ENCODE assay signal across 18 cellular contexts in the genomic region with DNA sequence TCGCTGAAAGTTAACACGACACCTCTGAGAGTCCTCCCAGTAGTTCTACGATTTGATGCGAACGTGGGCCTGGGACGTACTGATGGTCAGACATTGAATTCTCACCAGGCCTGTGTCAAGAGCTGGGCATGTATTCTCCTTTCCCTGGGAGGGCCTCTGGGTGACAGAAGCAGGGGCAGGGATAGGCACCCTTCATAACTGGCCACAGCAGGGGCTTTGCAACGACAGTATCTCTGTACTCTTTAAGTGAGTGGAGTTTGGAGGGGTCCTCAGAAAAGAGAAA. TPM values are rescaled to one million over a fixed set of nuclear protein-coding genes. Genes with fewer than 3 reads are reported as not detected.
A peak's percentile ranks its signal among the peaks of the same experiment; 100 is the strongest.
DNase-seq lines count a peak whose midpoint lies in the region; ATAC-seq and TF ChIP-seq lines count a peak whose summit lies in the region.
"Had no signal": no experiment of that assay in that cellular context is flagged by ENCODE, and none has a peak within 500 bp of the region (broad histone marks: within the 10 kb centered on the region; RNA-seq: fewer than 3 reads in every experiment).

No MANE protein-coding gene starts in this region.

- no peak overlapping the region for H3T11ph ChIP-seq in H9 (ENCODE audit: low read length)

- H3K4me3 ChIP-seq in SK-N-MC = peak overlapping the region; percentile 38
- H3K4me3 ChIP-seq in lower lobe of right lung = no peak overlapping the region

- H3K14ac ChIP-seq in H9 (ENCODE audit: insufficient read depth, low read length) = no peak overlapping the region

- no peak overlapping the region for H3K4ac ChIP-seq in H9 (ENCODE audit: low read depth, low read length)

- H2AK5ac ChIP-seq in H9 (ENCODE audit: insufficient read length, low read length) = no peak overlapping the region

- H2BK5ac ChIP-seq in H9 (ENCODE audit: insufficient read length, low read length) = no peak overlapping the region

- H3K79me2 ChIP-seq in H9 (ENCODE audit: insufficient read depth, low read length) = no peaks in the 10 kb centered on the region

- no peaks in the 10 kb centered on the region; a peak in 2 of 5 replicates for H3K9me3 Mint-ChIP-seq in H9
- H3K9me3 Mint-ChIP-seq: activated CD8-positive, alpha-beta T cell treated with anti-CD3 and anti-CD28 coated beads for 36 hours had no signal

- no peak overlapping the region for H3K27ac ChIP-seq in H9 (ENCODE audit: insufficient read length, low read depth, low read length)
- peak overlapping the region; percentile 36; the same call in 1 of the 2 replicates for H3K27ac ChIP-seq in SK-N-MC
- no peak overlapping the region for H3K27ac ChIP-seq in lower lobe of right lung

- no peak for TF ChIP-seq CTCF in H9 (conservative IDR thresholded peaks at IDR 0.05)
- TF ChIP-seq CTCF in lower lobe of right lung (IDR thresholded peaks at IDR 0.05) = no peak

- peaks cover 4% of the 10 kb centered on the region for H3K27me3 Mint-ChIP-seq in H9 (ENCODE audit: low read depth)
- H3K27me3 Mint-ChIP-seq: activated CD8-positive, alpha-beta T cell treated with anti-CD3 and anti-CD28 coated beads for 36 hours had no signal

- no peak overlapping the region for H2BK20ac ChIP-seq in H9 (ENCODE audit: low read depth, low read length, poor library complexity, severe bottlenecking)

- H3K27me3 ChIP-seq in H9 (ENCODE audit: insufficient read depth, low read length) (no peaks in the 10 kb centered on the region), lower lobe of right lung (ENCODE audit: low read depth) (peaks cover 5% of the 10 kb centered on the region)

- peak overlapping the region in 1 of 3 experiments; percentile 74; a peak in 2 of 7 replicates for H3K27ac Mint-ChIP-seq in H9
- H3K27ac Mint-ChIP-seq: activated CD8-positive, alpha-beta T cell treated with anti-CD3 and anti-CD28 coated beads for 36 hours had no signal

- no peak overlapping the region for H2AFZ ChIP-seq in H9 (ENCODE audit: low read length)

- H3K56ac ChIP-seq in H9 (ENCODE audit: insufficient read length, low read depth, low read length) = no peak overlapping the region

- no peak overlapping the region for H3K23ac ChIP-seq in H9 (ENCODE audit: insufficient read length, low read depth, low read length)

- intact Hi-C loops in lower lobe of right lung (cut with DNase I) (no loop called here), sciatic nerve (cut with DNase I) (no loop called here)

- no peaks in the 10 kb centered on the region for H3K79me1 ChIP-seq in H9 (ENCODE audit: insufficient read depth, low read depth, low read length, poor library complexity, severe bottlenecking)

- no peak overlapping the region for H2BK12ac ChIP-seq in H9 (ENCODE audit: insufficient read length, low read depth, low read length)

- H3K9ac ChIP-seq in H9 (ENCODE audit: extremely low read depth, insufficient read length, low read length) = no peak overlapping the region
- H3K9ac ChIP-seq in SK-N-MC (ENCODE audit: insufficient read length) = peak overlapping the region; percentile 45

- no CpG with 5 or more reads among the region's 7 CpGs for WGBS in H9 (ENCODE audit: extremely low coverage, insufficient read length, low lambda C conversion rate)

- H3K4me1 ChIP-seq in H9 (ENCODE audit: insufficient read depth, low read length) (no peaks in the 10 kb centered on the region), lower lobe of right lung (no peaks in the 10 kb centered on the region)

- H3K9me3 ChIP-seq in H9 (ENCODE audit: control insufficient read depth, low read depth, low read length) (no peaks in the 10 kb centered on the region), SK-N-MC (ENCODE audit: low read depth, low read length) (no peaks in the 10 kb centered on the region), lower lobe of right lung (no peaks in the 10 kb centered on the region)

- H3K36me3 ChIP-seq in SK-N-MC (ENCODE audit: insufficient read depth, low read length) (no peaks in the 10 kb centered on the region), lower lobe of right lung (no peaks in the 10 kb centered on the region)

- ATAC-seq in lower lobe of right lung = no peak
- ATAC-seq in sciatic nerve = no peak
- ATAC-seq in HG02970 (IDR thresholded peaks at IDR 0.05; ENCODE audit: low FRiP score, unreplicated experiment) = no peak
- ATAC-seq: activated CD8-positive, alpha-beta T cell treated with anti-CD3 and anti-CD28 coated beads for 36 hours; stimulated activated naive CD8-positive, alpha-beta T cell treated with anti-CD3 and anti-CD28 coated beads, Interleukin-15, Interleukin-2, amounts not matched to agents 100 U/mL and 50 U/mL, for 24 hours had no signal

- H2BK120ac ChIP-seq in H9 (ENCODE audit: low read depth, low read length, poor library complexity, severe bottlenecking) = no peak overlapping the region

- H3K4me2 ChIP-seq in H9 (ENCODE audit: insufficient read depth, insufficient read length, low read length) = no peak overlapping the region

- H3K4me3 Mint-ChIP-seq in H9 = peak overlapping the region in 1 of 2 experiments; percentile 50; a peak in 1 of 5 replicates
- H3K4me3 Mint-ChIP-seq: activated CD8-positive, alpha-beta T cell treated with anti-CD3 and anti-CD28 coated beads for 36 hours had no signal

- H3K23me2 ChIP-seq in H9 (ENCODE audit: insufficient read length, low read depth, low read length, poor library complexity, severe bottlenecking) = no peaks in the 10 kb centered on the region

- no peaks in the 10 kb centered on the region for H3K36me3 Mint-ChIP-seq in H9 (ENCODE audit: insufficient read depth in 1 of 3, low read depth in 3 of 3)

- no peak overlapping the region for H2BK15ac ChIP-seq in H9 (ENCODE audit: low read depth, low read length)

- no peaks in the 10 kb centered on the region for H4K20me1 ChIP-seq in H9 (ENCODE audit: control insufficient read depth, insufficient read depth, insufficient read length)

- no peak overlapping the region for H4K8ac ChIP-seq in H9 (replicated peaks; ENCODE audit: insufficient read length, low read depth, low read length)

- H3K18ac ChIP-seq in H9 (ENCODE audit: insufficient read length, low read depth, low read length) = no peak overlapping the region

- H4K91ac ChIP-seq in H9 (ENCODE audit: insufficient read length, low read depth, low read length) = no peak overlapping the region

- no peak overlapping the region for H4K5ac ChIP-seq in H9 (ENCODE audit: insufficient read length, low read depth, low read length)

- peaks cover 17 to 42% of the 10 kb centered on the region in 2 experiments for H3K4me1 Mint-ChIP-seq in H9

- peak; percentile 17 for DNase-seq in H9
- DNase-seq in SK-N-MC (ENCODE audit: low read depth, low spot score) = no peak
- peak; percentile 23 for DNase-seq in lower lobe of right lung
- DNase-seq in sciatic nerve (ENCODE audit: low spot score) = peak; percentile 34
- DNase-seq in iPS-NIHi11 (ENCODE audit: low spot score) = no peak
- DNase-seq in LoVo (ENCODE audit: low spot score) = no peak
- DNase-seq: activated CD8-positive, alpha-beta T cell treated with anti-CD3 and anti-CD28 coated beads for 36 hours; activated naive CD4-positive, alpha-beta T cell treated with Interleukin-2 at 50 U/mL for 16 hours; activated T-cell treated with anti-CD3 and anti-CD28 coated beads, Interleukin-2, amount 50 U/mL, for 1 hour; AML-193; central memory CD4-positive, alpha-beta T cell; DMS79; NCI-H1436 treated with DMSO at 0.1 percent for 48 hours; NCI-H526; stimulated activated CD4-positive, alpha-beta T cell treated with anti-CD3 and anti-CD28 coated beads, Interleukin-12 subunit alpha, Interleukin-12 subunit beta, amount 100 ng/mL, for 4 hours; stimulated activated CD4-positive, alpha-beta T cell treated with anti-CD3 and anti-CD28 coated beads, Interleukin-4, amount 100 ng/mL, for 4 hours; stimulated activated naive CD8-positive, alpha-beta T cell treated with anti-CD3 and anti-CD28 coated beads, Interleukin-15, Interleukin-2, amounts not matched to agents 100 U/mL and 50 U/mL, for 24 hours had no signal

RNA-seq across cellular contexts. Expression of a gene that starts 15.5 kb away (rescaled TPM):
- total RNA-seq in H9 (2021) (8.6 and 9.5 TPM in 2 replicates), lower lobe of right lung (29.0 TPM), sciatic nerve (79.4 TPM)

Comparison
In these comparisons a context has a peak if more than half of its experiments do, and no peak if none do; other contexts are left out.
1. DNase-seq: peak in H9 (single experiment), lower lobe of right lung (single experiment) and sciatic nerve (single experiment); none in SK-N-MC (single experiment), iPS-NIHi11 (single experiment) and LoVo (single experiment).